In genomic region chr12:56114084-56114483, GRCh38 we compare ENCODE assay signal across 11 cellular contexts. TPM values are rescaled to one million over a fixed set of nuclear protein-coding genes. Genes with fewer than 3 reads are reported as not detected.
DNase-seq lines count a peak whose midpoint lies in the region; ATAC-seq and TF ChIP-seq lines count a peak whose summit lies in the region.
"Had no signal": no experiment of that assay in that cellular context is flagged by ENCODE, and none has a peak within 500 bp of the region (broad histone marks: within the 10 kb centered on the region; RNA-seq: fewer than 3 reads in every experiment).

No MANE protein-coding gene starts in this region.

- intact Hi-C loops in CD14-positive monocyte (cut with micrococcal nuclease), result loop anchor here in 1 of 2 donors (10.0 kb wide), 2 partner anchors 139 to 289 kb away; partner anchors contain the start of genes DNAJC14 and RAB5B

- ATAC-seq in stimulated activated naive CD8-positive, alpha-beta T cell treated with anti-CD3 and anti-CD28 coated beads, Interleukin-15, amount 100 ng/mL, for 72 hours, result no peak
- ATAC-seq: stimulated activated naive CD8-positive, alpha-beta T cell treated with anti-CD3 and anti-CD28 coated beads, Interleukin-15, Interleukin-2, amounts not matched to agents 100 U/mL and 50 U/mL, for 24 hours had no signal

- no peaks in the 10 kb centered on the region for H3K9me3 Mint-ChIP-seq in stimulated activated naive CD8-positive, alpha-beta T cell treated with anti-CD3 and anti-CD28 coated beads, Interleukin-15, Interleukin-2, amounts not matched to agents 100 ng/mL and 50 ng/mL, for 24 hours
- H3K9me3 Mint-ChIP-seq in stimulated activated naive CD8-positive, alpha-beta T cell treated with anti-CD3 and anti-CD28 coated beads, Interleukin-15, amount 100 ng/mL, for 72 hours, result no peaks in the 10 kb centered on the region
- H3K9me3 Mint-ChIP-seq in activated naive CD8-positive, alpha-beta T cell treated with anti-CD3 and anti-CD28 coated beads for 36 hours, result no peaks in the 10 kb centered on the region
- H3K9me3 Mint-ChIP-seq in CD14-positive monocyte, result no peaks in the 10 kb centered on the region
- H3K9me3 Mint-ChIP-seq in neural progenitor cell, result no peaks in the 10 kb centered on the region

- no peak overlapping the region for H3K4me2 ChIP-seq in neural progenitor cell

- peaks cover 28% of the 10 kb centered on the region for H3K4me1 Mint-ChIP-seq in stimulated activated naive CD8-positive, alpha-beta T cell treated with anti-CD3 and anti-CD28 coated beads, Interleukin-15, Interleukin-2, amounts not matched to agents 100 ng/mL and 50 ng/mL, for 24 hours (ENCODE audit: low read depth)
- H3K4me1 Mint-ChIP-seq in stimulated activated naive CD8-positive, alpha-beta T cell treated with anti-CD3 and anti-CD28 coated beads, Interleukin-15, amount 100 ng/mL, for 72 hours, result peaks cover 13% of the 10 kb centered on the region
- H3K4me1 Mint-ChIP-seq in activated naive CD8-positive, alpha-beta T cell treated with anti-CD3 and anti-CD28 coated beads for 36 hours, result peaks cover 24% of the 10 kb centered on the region
- H3K4me1 Mint-ChIP-seq in CD14-positive monocyte (peaks cover 21% of the 10 kb centered on the region), neural progenitor cell (peaks cover 14% of the 10 kb centered on the region)

- no peak overlapping the region for H3K27ac ChIP-seq in neural progenitor cell
- H3K27ac ChIP-seq: ascending aorta had no signal

- H3K36me3 ChIP-seq in neural progenitor cell, result peaks cover 15% of the 10 kb centered on the region

- DNase-seq in stimulated activated naive CD8-positive, alpha-beta T cell treated with anti-CD3 and anti-CD28 coated beads, Interleukin-15, amount 100 ng/mL, for 72 hours, result no peak
- DNase-seq in activated naive CD8-positive, alpha-beta T cell treated with anti-CD3 and anti-CD28 coated beads for 36 hours, result no peak
- DNase-seq in CD14-positive monocyte (ENCODE audit: low spot score) (no peak), neural progenitor cell (ENCODE audit: low spot score) (no peak), SW 1271 (lab: John Stamatoyannopoulos, UW) (no peak)
- DNase-seq: activated CD8-positive, alpha-beta memory T cell treated with anti-CD3 and anti-CD28 coated beads for 24 hours; H7; stimulated activated CD4-positive, alpha-beta T cell treated with anti-CD3 and anti-CD28 coated beads, Interleukin-2, amount 100 ng/mL, for 48 hours; stimulated activated naive CD8-positive, alpha-beta T cell treated with anti-CD3 and anti-CD28 coated beads, Interleukin-15, Interleukin-2, amounts not matched to agents 100 U/mL and 50 U/mL, for 24 hours had no signal

- TF ChIP-seq CTCF in CD14-positive monocyte (IDR thresholded peaks at IDR 0.05) (no peak), neural progenitor cell (IDR thresholded peaks at IDR 0.05) (no peak)

- H3K4me3 Mint-ChIP-seq in stimulated activated naive CD8-positive, alpha-beta T cell treated with anti-CD3 and anti-CD28 coated beads, Interleukin-15, Interleukin-2, amounts not matched to agents 100 ng/mL and 50 ng/mL, for 24 hours, result no peak overlapping the region
- no peak overlapping the region for H3K4me3 Mint-ChIP-seq in stimulated activated naive CD8-positive, alpha-beta T cell treated with anti-CD3 and anti-CD28 coated beads, Interleukin-15, amount 100 ng/mL, for 72 hours
- H3K4me3 Mint-ChIP-seq in activated naive CD8-positive, alpha-beta T cell treated with anti-CD3 and anti-CD28 coated beads for 36 hours, result no peak overlapping the region
- H3K4me3 Mint-ChIP-seq in CD14-positive monocyte (no peak overlapping the region), neural progenitor cell (no peak overlapping the region)

- no peak overlapping the region for H3K9ac ChIP-seq in neural progenitor cell

- H3K36me3 Mint-ChIP-seq in stimulated activated naive CD8-positive, alpha-beta T cell treated with anti-CD3 and anti-CD28 coated beads, Interleukin-15, Interleukin-2, amounts not matched to agents 100 ng/mL and 50 ng/mL, for 24 hours (ENCODE audit: low read depth), result peaks cover 69% of the 10 kb centered on the region
- H3K36me3 Mint-ChIP-seq in activated naive CD8-positive, alpha-beta T cell treated with anti-CD3 and anti-CD28 coated beads for 36 hours, result peaks cover 67% of the 10 kb centered on the region
- H3K36me3 Mint-ChIP-seq in CD14-positive monocyte, result peaks cover 50 to 53% of the 10 kb centered on the region in 2 donors
- H3K36me3 Mint-ChIP-seq in neural progenitor cell, result peaks cover 47% of the 10 kb centered on the region

- H2AFZ ChIP-seq in neural progenitor cell (replicated peaks), result no peak overlapping the region

- H3K27me3 Mint-ChIP-seq in stimulated activated naive CD8-positive, alpha-beta T cell treated with anti-CD3 and anti-CD28 coated beads, Interleukin-15, Interleukin-2, amounts not matched to agents 100 ng/mL and 50 ng/mL, for 24 hours, result no peaks in the 10 kb centered on the region
- no peaks in the 10 kb centered on the region for H3K27me3 Mint-ChIP-seq in stimulated activated naive CD8-positive, alpha-beta T cell treated with anti-CD3 and anti-CD28 coated beads, Interleukin-15, amount 100 ng/mL, for 72 hours
- peaks cover 14% of the 10 kb centered on the region for H3K27me3 Mint-ChIP-seq in activated naive CD8-positive, alpha-beta T cell treated with anti-CD3 and anti-CD28 coated beads for 36 hours
- H3K27me3 Mint-ChIP-seq in CD14-positive monocyte (ENCODE audit: low read depth in 3 of 3), result no peaks in the 10 kb centered on the region
- peaks cover 4% of the 10 kb centered on the region for H3K27me3 Mint-ChIP-seq in neural progenitor cell (ENCODE audit: insufficient read depth, low read depth)

- H3F3A ChIP-seq in neural progenitor cell (ENCODE audit: low read depth), result peaks cover 72% of the 10 kb centered on the region

- H3K27me3 ChIP-seq in neural progenitor cell, result no peaks in the 10 kb centered on the region
- H3K27me3 ChIP-seq: ascending aorta had no signal

- H4K20me1 ChIP-seq in neural progenitor cell (ENCODE audit: low read depth), result peaks cover 15% of the 10 kb centered on the region

- no peaks in the 10 kb centered on the region for H3K9me3 ChIP-seq in neural progenitor cell (ENCODE audit: low read depth)
- H3K9me3 ChIP-seq: ascending aorta had no signal

- peak overlapping the region; percentile 43 for H3K27ac Mint-ChIP-seq in stimulated activated naive CD8-positive, alpha-beta T cell treated with anti-CD3 and anti-CD28 coated beads, Interleukin-15, Interleukin-2, amounts not matched to agents 100 ng/mL and 50 ng/mL, for 24 hours
- H3K27ac Mint-ChIP-seq in stimulated activated naive CD8-positive, alpha-beta T cell treated with anti-CD3 and anti-CD28 coated beads, Interleukin-15, amount 100 ng/mL, for 72 hours, result no peak overlapping the region
- H3K27ac Mint-ChIP-seq in activated naive CD8-positive, alpha-beta T cell treated with anti-CD3 and anti-CD28 coated beads for 36 hours, result peak overlapping the region; percentile 40
- H3K27ac Mint-ChIP-seq in CD14-positive monocyte, result no peak overlapping the region
- no peak overlapping the region for H3K27ac Mint-ChIP-seq in neural progenitor cell

- H3K4me3 ChIP-seq in neural progenitor cell, result no peak overlapping the region
- H3K4me3 ChIP-seq: ascending aorta had no signal

- peaks cover 6% of the 10 kb centered on the region for H3K4me1 ChIP-seq in neural progenitor cell

- peaks cover 21% of the 10 kb centered on the region for H3K79me2 ChIP-seq in neural progenitor cell (ENCODE audit: low read depth)

RNA-seq across cellular contexts. Expression of gene RPL41, which starts 2.3 kb away (rescaled TPM):
- 1,000 to 10,000 TPM; 5,444 to 5,630 TPM for total RNA-seq in activated naive CD8-positive, alpha-beta T cell treated with anti-CD3 and anti-CD28 coated beads for 36 hours
- 1,000 to 10,000 TPM; 2,986 to 3,308 TPM for polyA plus RNA-seq in CD14-positive monocyte
- total RNA-seq in neural progenitor cell (ENCODE audit: low replicate concordance), result 3,372 and 3,805 TPM in 2 replicates

RNA-seq across cellular contexts. Expression of gene ZC3H10, which starts 4.0 kb away (rescaled TPM):
- 1 to 10 TPM; 6.9 to 7.2 TPM for total RNA-seq in activated naive CD8-positive, alpha-beta T cell treated with anti-CD3 and anti-CD28 coated beads for 36 hours
- polyA plus RNA-seq in CD14-positive monocyte, result 1 to 10 TPM; 1.7 to 1.8 TPM
- total RNA-seq in neural progenitor cell (ENCODE audit: low replicate concordance), result 10.3 and 10.8 TPM in 2 replicates

RNA-seq across cellular contexts. Expression of gene PA2G4, which starts 9.7 kb away (rescaled TPM):
- 100 to 1,000 TPM; 552 to 588 TPM for total RNA-seq in activated naive CD8-positive, alpha-beta T cell treated with anti-CD3 and anti-CD28 coated beads for 36 hours
- 10 to 100 TPM; 83.0 to 84.2 TPM for polyA plus RNA-seq in CD14-positive monocyte
- 168 and 242 TPM in 2 replicates for total RNA-seq in neural progenitor cell (ENCODE audit: low replicate concordance)

RNA-seq across cellular contexts. Expression of gene ESYT1, which starts 14.0 kb away (rescaled TPM):
- 100 to 1,000 TPM; 153 to 155 TPM for total RNA-seq in activated naive CD8-positive, alpha-beta T cell treated with anti-CD3 and anti-CD28 coated beads for 36 hours
- 10 to 100 TPM; 74.2 to 81.1 TPM for polyA plus RNA-seq in CD14-positive monocyte
- total RNA-seq in neural progenitor cell (ENCODE audit: low replicate concordance), result 75.3 and 146 TPM in 2 replicates

RNA-seq across cellular contexts. Expression of gene ERBB3, which starts 34.1 kb away (rescaled TPM):
- under 1 TPM; 0.82 to 0.97 TPM for total RNA-seq in activated naive CD8-positive, alpha-beta T cell treated with anti-CD3 and anti-CD28 coated beads for 36 hours
- not detected for polyA plus RNA-seq in CD14-positive monocyte
- total RNA-seq in neural progenitor cell (ENCODE audit: low replicate concordance), result 6.3 and 8.8 TPM in 2 replicates

Comparison
In these comparisons a context has a peak if more than half of its experiments do, and no peak if none do; other contexts are left out.
1. H3K27ac Mint-ChIP-seq: peak in stimulated activated naive CD8-positive, alpha-beta T cell treated with anti-CD3 and anti-CD28 coated beads, Interleukin-15, Interleukin-2, amounts not matched to agents 100 ng/mL and 50 ng/mL, for 24 hours (single experiment) and activated naive CD8-positive, alpha-beta T cell treated with anti-CD3 and anti-CD28 coated beads for 36 hours (single experiment); none in stimulated activated naive CD8-positive, alpha-beta T cell treated with anti-CD3 and anti-CD28 coated beads, Interleukin-15, amount 100 ng/mL, for 72 hours (0 of 2), CD14-positive monocyte (0 of 7) and neural progenitor cell (single experiment).